Comparison of ENCODE assay signal across 28 cellular contexts in the genomic region with DNA sequence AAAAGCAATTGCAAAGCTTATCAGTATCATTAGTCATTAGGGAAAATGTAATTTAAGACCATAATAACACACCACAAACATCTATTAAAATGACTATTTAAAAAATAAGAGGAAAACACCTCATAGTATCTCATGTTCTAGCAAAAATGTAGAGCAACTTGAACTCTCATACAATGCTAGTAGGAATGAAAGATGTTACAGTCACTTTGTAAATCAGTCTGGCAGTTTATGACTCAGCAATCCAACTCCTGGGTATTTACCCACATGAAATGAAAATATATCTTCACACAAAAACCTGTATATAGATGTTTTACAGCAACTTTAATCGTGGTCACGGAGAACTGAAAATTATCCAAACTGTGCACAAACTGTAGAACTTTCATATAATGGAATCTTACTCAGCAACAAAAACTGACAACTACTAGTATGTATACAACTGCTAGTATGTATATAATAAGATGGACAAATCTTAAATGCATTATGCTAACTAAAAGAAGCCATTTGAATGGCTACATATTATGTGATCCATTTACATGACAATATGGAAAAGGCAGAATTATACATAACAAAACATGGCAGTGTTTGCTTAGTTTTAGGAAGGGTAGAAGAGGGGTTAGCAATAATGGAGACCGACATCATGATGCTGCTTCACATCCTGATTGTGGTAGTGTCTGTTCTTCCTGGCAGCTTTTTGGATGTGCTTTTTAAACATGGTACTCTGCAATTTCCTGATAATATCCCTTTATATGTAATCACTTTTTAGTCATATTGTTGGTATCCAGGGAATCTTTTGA.
DNase-seq lines count a peak whose midpoint lies in the region; ATAC-seq, FAIRE-seq and TF ChIP-seq lines count a peak whose summit lies in the region.
"Had no signal": no experiment of that assay in that cellular context is flagged by ENCODE, and none has a peak within 500 bp of the region (broad histone marks: within the 10 kb centered on the region; RNA-seq: fewer than 3 reads in every experiment).

No MANE protein-coding gene starts in this region.

- H3K23ac ChIP-seq in H1 (ENCODE audit: insufficient read length) = no peak overlapping the region

- H3K27me3 ChIP-seq in GM23338 (ENCODE audit: insufficient read depth) = no peaks in the 10 kb centered on the region
- no peaks in the 10 kb centered on the region for H3K27me3 ChIP-seq in H1 (replicated peaks in 1 of 4; ENCODE audit: control insufficient read depth in 3 of 4, extremely low read depth in 1 of 4, insufficient read depth in 3 of 4, low read length in 3 of 4)
- H3K27me3 ChIP-seq: adrenal gland, thyroid gland, vagina had no signal

- TF ChIP-seq RAD21 in H1 (IDR thresholded peaks at IDR 0.05 in 1 of 2, conservative IDR thresholded peaks at IDR 0.05 in 1 of 2; ENCODE audit: low read depth in 2 of 2, low read length in 2 of 2) = no peak

- H3K9me3 Mint-ChIP-seq in GM23338 = peaks cover 34% of the 10 kb centered on the region
- H3K9me3 Mint-ChIP-seq: activated CD4-positive, alpha-beta T cell treated with anti-CD3 and anti-CD28 coated beads, Interleukin-2, amount 10 ng/mL, durations not matched to agents 7 days and 5 days had no signal

- peak; percentile 51 for DNase-seq in A172 (ENCODE audit: low spot score)
- DNase-seq in GM23338 (ENCODE audit: low spot score) = peak; percentile 4
- peak; percentile 44 for DNase-seq in M059J (ENCODE audit: low read depth)
- no peak for DNase-seq in H1 (ENCODE audit: low read depth in 1 of 2, low spot score in 2 of 2)
- DNase-seq in midbrain (lab: John Stamatoyannopoulos, UW) = no peak
- DNase-seq in OCI-M2 (lab: John Stamatoyannopoulos, UW; ENCODE audit: unreplicated experiment) = no peak
- DNase-seq: activated CD4-positive, alpha-beta T cell treated with anti-CD3 and anti-CD28 coated beads, Interleukin-2, amount 10 ng/mL, durations not matched to agents 7 days and 5 days; activated naive CD4-positive, alpha-beta T cell treated with Interleukin-2 at 50 U/mL for 16 hours; adrenal gland; CD8-positive, alpha-beta memory T cell; effector CD8-positive, alpha-beta T cell; head of caudate nucleus; kidney glomerular epithelial cell; lower lobe of right lung; NCI-H1436 treated with DMSO at 0.1 percent for 48 hours; NCI-H510A; nephron progenitor cell; stimulated activated CD8-positive, alpha-beta memory T cell treated with anti-CD3 and anti-CD28 coated beads, Interleukin-4, amount 100 ng/mL, for 48 hours; stimulated activated naive CD8-positive, alpha-beta T cell treated with anti-CD3 and anti-CD28 coated beads, Interleukin-15, amount 100 ng/mL, for 72 hours; thyroid gland had no signal

- H3K4me3 Mint-ChIP-seq in GM23338 = no peak overlapping the region
- H3K4me3 Mint-ChIP-seq: activated CD4-positive, alpha-beta T cell treated with anti-CD3 and anti-CD28 coated beads, Interleukin-2, amount 10 ng/mL, durations not matched to agents 7 days and 5 days; B cell; CD8-positive, alpha-beta memory T cell; nephron progenitor cell; stimulated activated naive CD8-positive, alpha-beta T cell treated with anti-CD3 and anti-CD28 coated beads, Interleukin-15, amount 100 ng/mL, for 72 hours had no signal

- H3K4me2 ChIP-seq in GM23338 (peak overlapping the region; percentile 17; the same call in 1 of the 2 replicates), H1 (ENCODE audit: insufficient read depth in 1 of 2, low read depth in 2 of 2, low read length in 2 of 2) (no peak overlapping the region)
- H3K4me2 ChIP-seq: KMS-11 had no signal

- H3K27ac ChIP-seq in GM23338 (ENCODE audit: low read depth) (no peak overlapping the region), H1 (ENCODE audit: low read depth, low read length) (no peak overlapping the region)
- H3K27ac ChIP-seq: adrenal gland, epithelial cell of prostate, KMS-11, lower lobe of right lung, thyroid gland, vagina had no signal

- TF ChIP-seq POLR2A in H1 (IDR thresholded peaks at IDR 0.05; ENCODE audit: control extremely low read depth in 1 of 2, low read depth in 2 of 2, low read length in 2 of 2) = no peak

- no peaks in the 10 kb centered on the region for H3K9me2 ChIP-seq in GM23338 (ENCODE audit: insufficient read depth)

- no peak overlapping the region for H2BK20ac ChIP-seq in H1 (ENCODE audit: low read length)

- H3K4me3 ChIP-seq in GM23338 (no peak overlapping the region), H1 (ENCODE audit: extremely low read depth in 1 of 4, insufficient read depth in 2 of 4, low read depth in 3 of 4, low read length in 4 of 4) (no peak overlapping the region)
- H3K4me3 ChIP-seq: adrenal gland, lower lobe of right lung, thyroid gland, vagina had no signal

- H3F3A ChIP-seq in GM23338 (replicated peaks; ENCODE audit: low read depth) = no peaks in the 10 kb centered on the region

- no peak overlapping the region for H2AK5ac ChIP-seq in H1 (ENCODE audit: low read depth, low read length)

- ATAC-seq in GM23338 (no peak), GM18517 (IDR thresholded peaks at IDR 0.05; ENCODE audit: unreplicated experiment) (no peak), GM19455 (IDR thresholded peaks at IDR 0.05; ENCODE audit: unreplicated experiment) (no peak)
- ATAC-seq: HCT116; lower lobe of right lung; stimulated activated naive CD8-positive, alpha-beta T cell treated with anti-CD3 and anti-CD28 coated beads, Interleukin-15, amount 100 ng/mL, for 72 hours had no signal

- no peak overlapping the region for H4K91ac ChIP-seq in H1 (replicated peaks; ENCODE audit: insufficient read length, low read length)

- H2BK5ac ChIP-seq in H1 (ENCODE audit: low read depth, low read length) = no peak overlapping the region

- no peak overlapping the region for H2AFZ ChIP-seq in GM23338
- no peak overlapping the region for H2AFZ ChIP-seq in H1 (ENCODE audit: low read length)

- H3K9me3 ChIP-seq in H1 (ENCODE audit: insufficient read depth in 2 of 2, low read depth in 1 of 2, low read length in 1 of 2) = peaks cover 5 to 10% of the 10 kb centered on the region in 2 experiments; a peak in 3 of 4 replicates
- H3K9me3 ChIP-seq: adrenal gland, lower lobe of right lung, thyroid gland, vagina had no signal

- no peak overlapping the region for H2BK15ac ChIP-seq in H1 (ENCODE audit: low read length)

- no peak for TF ChIP-seq EP300 in H1 (IDR thresholded peaks at IDR 0.05; ENCODE audit: borderline replicate concordance in 1 of 2, low read depth in 2 of 2, low read length in 2 of 2)

- H3K9ac ChIP-seq in H1 (replicated peaks in 1 of 4; ENCODE audit: extremely low read depth in 1 of 4, low read depth in 3 of 4, low read length in 3 of 4) = no peak overlapping the region
- H3K9ac ChIP-seq: KMS-11 had no signal

- H3K36me3 ChIP-seq in GM23338 (ENCODE audit: insufficient read depth) = no peaks in the 10 kb centered on the region
- H3K36me3 ChIP-seq in H1 (ENCODE audit: control insufficient read depth in 2 of 4, insufficient read depth in 4 of 4, low read length in 3 of 4) = peaks cover 0 to 2% (median 0%) of the 10 kb centered on the region in 4 experiments; a peak in 1 of 8 replicates
- H3K36me3 ChIP-seq: adrenal gland, lower lobe of right lung, thyroid gland, vagina had no signal

- H3K4me1 ChIP-seq in GM23338 (ENCODE audit: insufficient read depth) (peaks cover 13% of the 10 kb centered on the region), H1 (replicated peaks in 1 of 4; ENCODE audit: control insufficient read depth in 3 of 4, insufficient read depth in 4 of 4, low read length in 3 of 4) (peaks cover 0 to 4% (median 0%) of the 10 kb centered on the region in 4 experiments; a peak in 2 of 7 replicates)
- H3K4me1 ChIP-seq: adrenal gland, lower lobe of right lung, thyroid gland, vagina had no signal

- POLR2A ChIA-PET in H1 (lab: Charles Lee; ENCODE audit: partially characterized antibody) = no interaction called here

- no peak overlapping the region for H4K5ac ChIP-seq in H1 (ENCODE audit: insufficient read length, low read depth, low read length)

- H3K79me2 ChIP-seq in GM23338 (replicated peaks; ENCODE audit: insufficient read depth) = no peaks in the 10 kb centered on the region
- H3K79me2 ChIP-seq in H1 (ENCODE audit: control insufficient read depth in 1 of 2, insufficient read depth in 2 of 2, low read length in 2 of 2) = no peaks in the 10 kb centered on the region

- peaks cover 28% of the 10 kb centered on the region; the same call in 2 of the 3 replicates for H3K36me3 Mint-ChIP-seq in GM23338 (ENCODE audit: low read depth)
- H3K36me3 Mint-ChIP-seq: CD8-positive, alpha-beta memory T cell had no signal

- H3K14ac ChIP-seq in H1 (ENCODE audit: insufficient read length) = no peak overlapping the region

- no peak overlapping the region for H3K18ac ChIP-seq in H1 (ENCODE audit: extremely low read depth, low read length)

- WGBS in H1 (ENCODE audit: extremely low coverage in 1 of 2, insufficient coverage in 1 of 2, insufficient read length in 1 of 2, insufficient replicate concordance in 2 of 2, low coverage in 1 of 2, low lambda C conversion rate in 2 of 2, missing lambda C conversion rate in 1 of 2), 2 experiments = 79% methylated on average over 3 of the region's 3 CpGs; no CpG with 5 or more reads in 1 of the 2 experiments

- H4K20me1 ChIP-seq in GM23338 (replicated peaks; ENCODE audit: insufficient read depth) = no peaks in the 10 kb centered on the region
- H4K20me1 ChIP-seq in H1 (replicated peaks in 1 of 2; ENCODE audit: control insufficient read depth in 1 of 2, insufficient read depth in 2 of 2, low read length in 2 of 2) = no peaks in the 10 kb centered on the region

- H3K27me3 Mint-ChIP-seq in GM23338 (ENCODE audit: insufficient read depth, low read depth, poor library complexity) = peaks cover 2% of the 10 kb centered on the region
- H3K27me3 Mint-ChIP-seq: activated CD4-positive, alpha-beta T cell treated with anti-CD3 and anti-CD28 coated beads, Interleukin-2, amount 10 ng/mL, durations not matched to agents 7 days and 5 days; B cell; CD8-positive, alpha-beta memory T cell; stimulated activated naive CD8-positive, alpha-beta T cell treated with anti-CD3 and anti-CD28 coated beads, Interleukin-15, amount 100 ng/mL, for 72 hours had no signal

- no peak overlapping the region for H3K56ac ChIP-seq in H1 (replicated peaks; ENCODE audit: insufficient read length, low read depth, low read length)

- peak overlapping the region; percentile 88; the same call in 1 of the 2 replicates for H3K27ac Mint-ChIP-seq in GM23338
- H3K27ac Mint-ChIP-seq: activated CD4-positive, alpha-beta T cell treated with anti-CD3 and anti-CD28 coated beads, Interleukin-2, amount 10 ng/mL, durations not matched to agents 7 days and 5 days; B cell; CD8-positive, alpha-beta memory T cell; nephron progenitor cell; stimulated activated naive CD8-positive, alpha-beta T cell treated with anti-CD3 and anti-CD28 coated beads, Interleukin-15, amount 100 ng/mL, for 72 hours had no signal

- H2BK120ac ChIP-seq in H1 (replicated peaks; ENCODE audit: low read depth, low read length) = no peak overlapping the region

- TF ChIP-seq CTCF in GM23338 (conservative IDR thresholded peaks at IDR 0.05; ENCODE audit: low read depth in 2 of 2) (no peak), H1 (IDR thresholded peaks at IDR 0.05; ENCODE audit: control extremely low read depth in 1 of 3, insufficient read depth in 1 of 3, low read depth in 1 of 3, low read length in 3 of 3) (no peak)

- CTCF ChIA-PET in H1 (lab: Charles Lee; ENCODE audit: partially characterized antibody) = interaction anchor here (0.6 kb wide), 1 partner anchor 63 kb away, joined by 3 read pairs; no protein-coding TSS in a partner anchor

- peaks cover 19% of the 10 kb centered on the region for H3K4me1 Mint-ChIP-seq in GM23338
- H3K4me1 Mint-ChIP-seq: activated CD4-positive, alpha-beta T cell treated with anti-CD3 and anti-CD28 coated beads, Interleukin-2, amount 10 ng/mL, durations not matched to agents 7 days and 5 days; B cell; CD8-positive, alpha-beta memory T cell; nephron progenitor cell; stimulated activated naive CD8-positive, alpha-beta T cell treated with anti-CD3 and anti-CD28 coated beads, Interleukin-15, amount 100 ng/mL, for 72 hours had no signal

- H4K8ac ChIP-seq in H1 (ENCODE audit: extremely low read depth, insufficient read depth, low read length) = no peak overlapping the region

- H3K4ac ChIP-seq in H1 (replicated peaks; ENCODE audit: insufficient read length, low read depth, low read length) = no peak overlapping the region

- H2BK12ac ChIP-seq in H1 (ENCODE audit: low read depth, low read length) = no peak overlapping the region

- no peaks in the 10 kb centered on the region for H3K23me2 ChIP-seq in H1 (ENCODE audit: low read depth, low read length)

- FAIRE-seq in H1 (lab: Jason Lieb, UNC) = no peak
- FAIRE-seq: A204.1 had no signal

- H3K79me1 ChIP-seq in H1 (ENCODE audit: low read depth, low read length) = no peaks in the 10 kb centered on the region

Comparison
In these comparisons a context has a peak if more than half of its experiments do, and no peak if none do; other contexts are left out.
1. DNase-seq: peak in A172 (single experiment), GM23338 (single experiment) and M059J (single experiment); none in H1 (0 of 2), midbrain (single experiment) and OCI-M2 (single experiment).